Comparison of ENCODE assay signal across 8 cellular contexts in the genomic region with DNA sequence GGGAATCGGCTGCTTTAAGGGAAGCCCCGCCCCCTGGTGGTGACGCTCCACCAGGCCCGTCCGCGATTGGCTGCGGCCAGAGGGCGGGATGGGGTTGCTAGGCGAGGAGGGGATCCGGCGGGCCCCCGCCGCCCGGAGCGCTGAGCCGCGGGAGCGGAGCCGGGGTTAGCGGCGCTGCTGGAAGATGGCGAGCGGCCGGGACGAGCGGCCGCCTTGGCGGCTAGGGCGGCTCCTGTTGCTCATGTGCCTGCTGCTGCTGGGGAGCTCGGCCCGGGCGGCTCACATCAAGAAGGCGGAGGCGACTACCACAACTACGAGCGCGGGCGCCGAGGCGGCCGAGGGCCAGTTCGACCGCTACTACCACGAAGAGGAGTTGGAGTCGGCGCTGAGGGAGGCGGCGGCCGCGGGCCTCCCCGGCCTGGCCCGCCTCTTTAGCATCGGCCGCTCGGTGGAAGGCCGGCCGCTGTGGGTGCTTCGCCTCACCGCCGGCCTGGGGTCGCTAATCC. TPM values are rescaled to one million over a fixed set of nuclear protein-coding genes. Genes with fewer than 3 reads are reported as not detected.
A peak's percentile ranks its signal among the peaks of the same experiment; 100 is the strongest.
DNase-seq lines count a peak whose midpoint lies in the region; ATAC-seq, FAIRE-seq and TF ChIP-seq lines count a peak whose summit lies in the region.

Gene CPD, plus strand, starts transcription at position 131 of the 506 bp plus-strand sequence. Its CDS starts 54 bp downstream, at position 185.

- peak within 1 kb of the TSS; percentile 78 to 94 for H3K4me3 Mint-ChIP-seq in activated T-cell treated with anti-CD3 and anti-CD28 coated beads, Interleukin-2, amount 50 U/mL, for 72 hours

- H3K9ac ChIP-seq in Karpas-422 (ENCODE audit: low read length), result peak within 1 kb of the TSS; percentile 77

- peak within 1 kb of the TSS; percentile 95 for H2AFZ ChIP-seq in Karpas-422 (ENCODE audit: low read length)

- peak; percentile 87 for ATAC-seq in GM21737 (IDR thresholded peaks at IDR 0.05; ENCODE audit: unreplicated experiment)
- ATAC-seq in activated T-cell treated with anti-CD3 and anti-CD28 coated beads, Interleukin-2, amount 50 U/mL, for 72 hours (replicated peaks in 1 of 2), result peak; percentile 86 to 89

- H3K4me1 ChIP-seq in Karpas-422 (ENCODE audit: low read length), result peaks cover 39% of the 10 kb centered on the region
- H3K4me1 ChIP-seq in esophagus squamous epithelium, result peaks cover 11 to 65% (median 25%) of the 10 kb centered on the region in 3 donors

- no peaks in the 10 kb centered on the region for H3K27me3 Mint-ChIP-seq in activated T-cell treated with anti-CD3 and anti-CD28 coated beads, Interleukin-2, amount 50 U/mL, for 72 hours (ENCODE audit: low read depth)

- WGBS in esophagus squamous epithelium, 2 donors, result 0% methylated on average over 8 to 19 of the region's 61 CpGs

- H3K4me3 ChIP-seq in Karpas-422 (ENCODE audit: low read length) (peak within 1 kb of the TSS; percentile 80), esophagus squamous epithelium (peak within 1 kb of the TSS; percentile 63 to 88 (median 82))

- H3K27ac Mint-ChIP-seq in activated T-cell treated with anti-CD3 and anti-CD28 coated beads, Interleukin-2, amount 50 U/mL, for 72 hours, result peak within 1 kb of the TSS; percentile 94

- H3K79me2 ChIP-seq in Karpas-422 (ENCODE audit: low read length), result no peaks in the 10 kb centered on the region

- FAIRE-seq in RCC 7860 (lab: Jason Lieb, UNC), result peak; percentile 26

- H3K36me3 ChIP-seq in Karpas-422 (ENCODE audit: insufficient read depth, low read length), result no peaks in the 10 kb centered on the region
- no peaks in the 10 kb centered on the region for H3K36me3 ChIP-seq in esophagus squamous epithelium

- no peaks in the 10 kb centered on the region for H3K9me2 ChIP-seq in Karpas-422 (replicated peaks; ENCODE audit: insufficient read depth, low read length)

- peaks cover 0 to 4% of the 10 kb centered on the region in 2 donors for H3K36me3 Mint-ChIP-seq in activated T-cell treated with anti-CD3 and anti-CD28 coated beads, Interleukin-2, amount 50 U/mL, for 72 hours (ENCODE audit: insufficient read depth in 2 of 2)

- H3K9me3 ChIP-seq in Karpas-422 (ENCODE audit: low read length) (no peaks in the 10 kb centered on the region), esophagus squamous epithelium (no peaks in the 10 kb centered on the region)

- peak in 3 of 4 donors; percentile 81 to 96 (median 87) for TF ChIP-seq POLR2A in esophagus squamous epithelium (IDR thresholded peaks at IDR 0.05)

- intact Hi-C loops in esophagus squamous epithelium (cut with DNase I), result no loop called here

- no peaks in the 10 kb centered on the region for H3K9me3 Mint-ChIP-seq in activated T-cell treated with anti-CD3 and anti-CD28 coated beads, Interleukin-2, amount 50 U/mL, for 72 hours

- peak; percentile 78 for DNase-seq in DMS53 treated with DMSO at 0.1 percent for 48 hours (lab: John Stamatoyannopoulos, UW; ENCODE audit: unreplicated experiment)
- peak; percentile 97 for DNase-seq in Karpas-422
- peak; percentile 75 for DNase-seq in RCC 7860 (ENCODE audit: low spot score)
- DNase-seq in activated T-cell treated with anti-CD3 and anti-CD28 coated beads, Interleukin-2, amount 50 U/mL, for 72 hours, result peak; percentile 98 to 99
- DNase-seq in esophagus squamous epithelium (lab: John Stamatoyannopoulos, UW), result peak; percentile 79
- DNase-seq in myocyte (ENCODE audit: low read depth), result peak; percentile 96
- DNase-seq in stimulated activated CD8-positive, alpha-beta memory T cell treated with anti-CD3 and anti-CD28 coated beads, Interleukin-7, amount 100 ng/mL, for 4 hours (ENCODE audit: low read depth in 2 of 2), result peak; percentile 93 to 95

- peak in 4 of 6 experiments; percentile 12 to 56 (median 34) for TF ChIP-seq CTCF in esophagus squamous epithelium (IDR thresholded peaks at IDR 0.05)

- no peak within 1 kb of the TSS for H3K27ac ChIP-seq in Karpas-422 (ENCODE audit: low read length)
- peak within 1 kb of the TSS; percentile 86 to 95 (median 88) for H3K27ac ChIP-seq in esophagus squamous epithelium

- peak within 1 kb of the TSS; percentile 94 for H3K4me2 ChIP-seq in Karpas-422 (ENCODE audit: low read depth, low read length, poor library complexity, severe bottlenecking)

- peaks cover 73% of the 10 kb centered on the region for H3K4me1 Mint-ChIP-seq in activated T-cell treated with anti-CD3 and anti-CD28 coated beads, Interleukin-2, amount 50 U/mL, for 72 hours (ENCODE audit: low read depth)

- peaks cover 28% of the 10 kb centered on the region for H4K20me1 ChIP-seq in Karpas-422 (ENCODE audit: insufficient read depth, low read depth, low read length)

- no peaks in the 10 kb centered on the region for H3K27me3 ChIP-seq in Karpas-422 (ENCODE audit: low read length)
- H3K27me3 ChIP-seq in esophagus squamous epithelium, result no peaks in the 10 kb centered on the region

RNA-seq across cellular contexts. Expression of gene CPD, which starts in this region (rescaled TPM):
- 18.4 and 19.2 TPM in 2 replicates for total RNA-seq in Karpas-422 (2014; rRNA removed; shearing (Covaris generic); ENCODE audit: low replicate concordance)
- total RNA-seq in activated T-cell treated with anti-CD3 and anti-CD28 coated beads, Interleukin-2, amount 50 U/mL, for 72 hours, result 10 to 100 TPM; 46.5 to 46.8 TPM
- 10 to 100 TPM; 36.9 to 63.6 (median 50.8) TPM for total RNA-seq in esophagus squamous epithelium
- total RNA-seq in myocyte, result 30.8 and 37.7 TPM in 2 replicates
- 16.4 TPM for polyA plus RNA-seq in myocyte (2012)
